Comparison of ENCODE assay signal across 10 cellular contexts in the genomic region with DNA sequence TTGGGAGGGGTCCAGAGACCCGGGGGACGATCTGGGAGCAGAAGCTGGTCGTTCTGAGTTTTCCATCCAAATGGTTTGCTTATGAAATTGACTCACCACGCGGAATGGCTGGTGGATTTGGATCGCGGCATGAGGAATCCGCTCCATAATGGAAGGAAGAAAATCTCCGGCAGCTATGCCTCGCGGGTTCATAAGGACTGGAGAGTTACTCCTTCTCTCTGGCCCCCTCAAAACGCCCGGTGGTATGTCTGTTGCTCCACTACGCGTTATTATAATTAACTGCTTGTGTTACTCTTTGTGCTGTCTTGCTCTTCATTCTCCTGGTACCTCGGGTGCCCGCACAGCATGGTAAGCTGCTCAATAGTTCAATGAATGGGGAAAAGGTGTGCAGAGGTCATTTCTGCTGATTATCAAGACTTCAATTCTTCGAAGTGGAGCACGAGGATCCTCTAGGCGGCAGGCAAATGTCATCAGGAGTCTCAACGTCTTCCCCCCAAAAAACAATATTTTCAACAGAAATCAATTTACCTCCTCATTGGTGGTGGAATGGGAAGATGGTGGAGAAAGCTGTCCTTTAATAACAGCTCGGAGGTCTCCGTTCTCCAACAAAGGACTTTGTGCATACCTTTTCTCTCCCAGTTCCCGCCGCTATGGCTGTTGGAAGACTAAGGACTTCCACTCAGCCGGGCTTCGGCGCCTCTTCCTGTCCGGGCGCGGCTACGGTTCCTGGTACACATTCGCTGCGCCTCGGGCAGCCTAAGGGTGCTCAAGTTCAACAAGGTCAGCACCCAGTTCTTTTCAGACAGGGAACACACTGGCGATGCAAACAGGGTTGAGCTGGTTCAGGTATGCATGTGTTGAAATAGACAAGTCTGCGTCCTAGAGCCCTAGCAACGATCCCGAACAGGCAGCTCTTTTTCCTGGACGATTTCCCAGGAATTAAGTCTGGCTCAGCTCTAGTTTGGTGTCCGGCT. TPM values are rescaled to one million over a fixed set of nuclear protein-coding genes. Genes with fewer than 3 reads are reported as not detected.
DNase-seq lines count a peak whose midpoint lies in the region; ATAC-seq and TF ChIP-seq lines count a peak whose summit lies in the region.
"Had no signal": no experiment of that assay in that cellular context is flagged by ENCODE, and none has a peak within 500 bp of the region (broad histone marks: within the 10 kb centered on the region; RNA-seq: fewer than 3 reads in every experiment).

No MANE protein-coding gene starts in this region.

- TF ChIP-seq POLR2A in body of pancreas (IDR thresholded peaks at IDR 0.05): no peak

- no peaks in the 10 kb centered on the region for H3K9me3 ChIP-seq in body of pancreas
- H3K9me3 ChIP-seq: colonic mucosa had no signal

- no peaks in the 10 kb centered on the region for H3K36me3 ChIP-seq in body of pancreas (replicated peaks in 1 of 2; ENCODE audit: insufficient read depth in 1 of 2, low read depth in 2 of 2)
- H3K36me3 ChIP-seq: colonic mucosa had no signal

- H3K4me1 Mint-ChIP-seq in central memory CD8-positive, alpha-beta T cell: peaks cover 22% of the 10 kb centered on the region

- H3K9me3 Mint-ChIP-seq in central memory CD8-positive, alpha-beta T cell: peaks cover 6% of the 10 kb centered on the region

- H3K4me3 ChIP-seq in body of pancreas: no peak overlapping the region
- H3K4me3 ChIP-seq: colonic mucosa had no signal

- no peak for ATAC-seq in central memory CD8-positive, alpha-beta T cell (replicated peaks; ENCODE audit: extremely low read depth, poor library complexity, severe bottlenecking)
- no peak for ATAC-seq in GM19467 (IDR thresholded peaks at IDR 0.05; ENCODE audit: unreplicated experiment)
- ATAC-seq in HG02938 (IDR thresholded peaks at IDR 0.05; ENCODE audit: unreplicated experiment): no peak
- ATAC-seq in body of pancreas: no peak

- peak; percentile 58 for DNase-seq in Daoy (ENCODE audit: low read depth)
- DNase-seq in M059J (ENCODE audit: low read depth): peak; percentile 69
- DNase-seq in central memory CD8-positive, alpha-beta T cell (ENCODE audit: low spot score in 2 of 2): no peak
- DNase-seq in myocyte (ENCODE audit: low read depth): peak; percentile 14
- DNase-seq in GM19238 (ENCODE audit: insufficient read length, low spot score): no peak
- no peak for DNase-seq in body of pancreas
- DNase-seq: SHP77 treated with DMSO at 0.1 percent for 48 hours had no signal

- no peaks in the 10 kb centered on the region for H3K4me1 ChIP-seq in body of pancreas
- H3K4me1 ChIP-seq: colonic mucosa had no signal

- intact Hi-C loops in body of pancreas (cut with DNase I): no loop called here

- peaks cover 84% of the 10 kb centered on the region for H3K27me3 Mint-ChIP-seq in central memory CD8-positive, alpha-beta T cell

- H3K27me3 ChIP-seq in body of pancreas: peaks cover 2 to 24% of the 10 kb centered on the region in 2 donors

- peak overlapping the region; percentile 78 for H3K27ac Mint-ChIP-seq in central memory CD8-positive, alpha-beta T cell (ENCODE audit: low read depth)

- peak overlapping the region; percentile 42 for H3K4me3 Mint-ChIP-seq in central memory CD8-positive, alpha-beta T cell

- peaks cover 19% of the 10 kb centered on the region for H3K36me3 Mint-ChIP-seq in central memory CD8-positive, alpha-beta T cell (ENCODE audit: insufficient read depth)

- no peak overlapping the region for H3K27ac ChIP-seq in body of pancreas
- H3K27ac ChIP-seq: colonic mucosa had no signal

- WGBS in body of pancreas, 2 donors: 4 to 9% methylated on average over 30 to 41 of the region's 41 CpGs

- TF ChIP-seq CTCF in body of pancreas (IDR thresholded peaks at IDR 0.05): no peak

RNA-seq across cellular contexts. Expression of a gene that starts 9.2 kb away (rescaled TPM):
- 4.3 and 8.2 TPM in 2 replicates for total RNA-seq in Daoy (2014; rRNA removed; shearing (Covaris generic))
- 2.9 and 5.4 TPM in 2 replicates for total RNA-seq in M059J (2014; rRNA removed; shearing (Covaris generic))
- total RNA-seq in myocyte (not detected in 2 replicates), body of pancreas (10 to 100 TPM; 10.9 to 43.8 TPM)
- polyA plus RNA-seq in myocyte (2012): not detected

Comparison
In these comparisons a context has a peak if more than half of its experiments do, and no peak if none do; other contexts are left out.
1. DNase-seq: peak in Daoy (single experiment), M059J (single experiment) and myocyte (single experiment); none in central memory CD8-positive, alpha-beta T cell (0 of 2), GM19238 (single experiment) and body of pancreas (0 of 4).